Comparison of ENCODE assay signal across 27 cellular contexts in genomic region chr4:156537275-156537674, GRCh38.
"Had no signal": no experiment of that assay in that cellular context is flagged by ENCODE, and none has a peak within 500 bp of the region (broad histone marks: within the 10 kb centered on the region; RNA-seq: fewer than 3 reads in every experiment).

No MANE protein-coding gene starts in this region.

- H3K36me3 Mint-ChIP-seq: naive thymus-derived CD4-positive, alpha-beta T cell; neural progenitor cell; stimulated activated naive B cell treated with anti-CD40 and anti-IgM and Interleukin-4, amounts not matched to agents 10 μg/mL and 1 μg/mL and 100 μg/mL, for 72 hours had no signal

- H3K4me3 Mint-ChIP-seq: immature natural killer cell; naive thymus-derived CD4-positive, alpha-beta T cell; nephron; neural progenitor cell; stimulated activated naive B cell treated with anti-CD40 and anti-IgM and Interleukin-4, amounts not matched to agents 10 μg/mL and 1 μg/mL and 100 μg/mL, for 72 hours; stimulated activated naive CD8-positive, alpha-beta T cell treated with anti-CD3 and anti-CD28 coated beads, Interleukin-15, Interleukin-2, amounts not matched to agents 100 ng/mL and 50 ng/mL, for 24 hours had no signal

- H3K9me3 ChIP-seq: ovary, psoas muscle, thoracic aorta, upper lobe of left lung had no signal

- ATAC-seq: left lobe of liver; naive thymus-derived CD4-positive, alpha-beta T cell; psoas muscle; right cardiac atrium; stimulated activated naive B cell treated with anti-CD40 and anti-IgM and Interleukin-4, amounts not matched to agents 10 μg/mL and 1 μg/mL and 100 μg/mL, for 72 hours had no signal

- H3K27ac Mint-ChIP-seq: immature natural killer cell; naive thymus-derived CD4-positive, alpha-beta T cell; nephron; neural progenitor cell; stimulated activated naive B cell treated with anti-CD40 and anti-IgM and Interleukin-4, amounts not matched to agents 10 μg/mL and 1 μg/mL and 100 μg/mL, for 72 hours; stimulated activated naive CD8-positive, alpha-beta T cell treated with anti-CD3 and anti-CD28 coated beads, Interleukin-15, Interleukin-2, amounts not matched to agents 100 ng/mL and 50 ng/mL, for 24 hours had no signal

- H3K27ac ChIP-seq: coronary artery, esophagus muscularis mucosa, neural progenitor cell, ovary, psoas muscle, sigmoid colon, skin epidermis, thoracic aorta, tibial nerve, upper lobe of left lung had no signal

- H3K4me1 Mint-ChIP-seq: immature natural killer cell; naive thymus-derived CD4-positive, alpha-beta T cell; nephron; stimulated activated naive B cell treated with anti-CD40 and anti-IgM and Interleukin-4, amounts not matched to agents 10 μg/mL and 1 μg/mL and 100 μg/mL, for 72 hours had no signal

- H3K36me3 ChIP-seq: esophagus muscularis mucosa, neural progenitor cell, ovary, sigmoid colon, thoracic aorta, tibial nerve, upper lobe of left lung had no signal

- H3K4me3 ChIP-seq: coronary artery, esophagus muscularis mucosa, neural progenitor cell, ovary, psoas muscle, sigmoid colon, skin epidermis, thoracic aorta, tibial nerve, upper lobe of left lung had no signal

- H3K27me3 Mint-ChIP-seq: naive thymus-derived CD4-positive, alpha-beta T cell; stimulated activated naive B cell treated with anti-CD40 and anti-IgM and Interleukin-4, amounts not matched to agents 10 μg/mL and 1 μg/mL and 100 μg/mL, for 72 hours; stimulated activated naive CD8-positive, alpha-beta T cell treated with anti-CD3 and anti-CD28 coated beads, Interleukin-15, Interleukin-2, amounts not matched to agents 100 ng/mL and 50 ng/mL, for 24 hours had no signal

- DNase-seq: dermis blood vessel endothelial cell; effector memory CD4-positive, alpha-beta T cell; foreskin melanocyte; hypothalamus; immature natural killer cell; kidney; mesenchymal stem cell; midbrain; naive thymus-derived CD4-positive, alpha-beta T cell; ovary; posterior cingulate gyrus; psoas muscle; right cardiac atrium; sigmoid colon; stimulated activated CD4-positive, alpha-beta T cell treated with anti-CD3 and anti-CD28 coated beads, Interleukin-15, amount 100 ng/mL, for 24 hours; stimulated activated CD4-positive, alpha-beta T cell treated with anti-CD3 and anti-CD28 coated beads, Interleukin-2, amount 100 ng/mL, for 48 hours; stimulated activated naive B cell treated with anti-CD40 and anti-IgM and Interleukin-4, amounts not matched to agents 10 μg/mL and 1 μg/mL and 100 μg/mL, for 72 hours; upper lobe of left lung had no signal

- H3K4me1 ChIP-seq: esophagus muscularis mucosa, psoas muscle, sigmoid colon, tibial nerve, upper lobe of left lung had no signal

- H3K27me3 ChIP-seq: esophagus muscularis mucosa, neural progenitor cell, ovary, sigmoid colon, tibial nerve, upper lobe of left lung had no signal
